In genomic region chrX:51618474-51619155, GRCh38 we compare ENCODE assay signal across 15 cellular contexts. TPM values are rescaled to one million over a fixed set of nuclear protein-coding genes. Genes with fewer than 3 reads are reported as not detected.
A peak's percentile ranks its signal among the peaks of the same experiment; 100 is the strongest.
DNase-seq lines count a peak whose midpoint lies in the region; ATAC-seq lines count a peak whose summit lies in the region.
"Not testable (repeated sequence)": the region's sequence is repeated elsewhere in the genome, so short reads cannot be mapped to it uniquely, and the experiment has no call there.
"Had no signal": no experiment of that assay in that cellular context is flagged by ENCODE, and none has a peak within 500 bp of the region (broad histone marks: within the 10 kb centered on the region; RNA-seq: fewer than 3 reads in every experiment).

Gene CENPVL3 (minus strand): TSS chrX:51618912. CDS start chrX:51618873, 39 bp downstream.

- H3K14ac ChIP-seq in neuronal stem cell (ENCODE audit: low read length): not testable (repeated sequence)

- H3K27ac Mint-ChIP-seq in CD4-positive, alpha-beta memory T cell; T-helper 17 cell; activated naive CD4-positive, alpha-beta T cell treated with anti-CD3 and anti-CD28 coated beads, Interleukin-2, amount 10 ng/mL, durations not matched to agents 7 days and 5 days; stimulated activated naive CD8-positive, alpha-beta T cell treated with anti-CD3 and anti-CD28 coated beads, Interleukin-15, Interleukin-2, amounts not matched to agents 100 ng/mL and 50 ng/mL, for 24 hours: not testable (repeated sequence)

- not testable (repeated sequence) for H3K4me1 ChIP-seq in CD4-positive, alpha-beta memory T cell (ENCODE audit: insufficient read depth, low read length); iPS-20b (ENCODE audit: insufficient read depth, low read length); neuronal stem cell (ENCODE audit: control insufficient read depth in 2 of 2, insufficient read depth in 1 of 2, low read depth in 1 of 2, low read length in 2 of 2)

- H3K9me3 ChIP-seq in CD4-positive, alpha-beta memory T cell (ENCODE audit: control insufficient read depth in 1 of 2, low read length in 2 of 2); T-helper 17 cell (ENCODE audit: control insufficient read depth, low read length, poor library complexity, severe bottlenecking); iPS-20b (ENCODE audit: insufficient read depth, low read depth, low read length); neuronal stem cell (replicated peaks in 1 of 2; ENCODE audit: control insufficient read depth in 2 of 2, insufficient read depth in 1 of 2, low read depth in 1 of 2, low read length in 2 of 2): not testable (repeated sequence)

- not testable (repeated sequence) for H3K4ac ChIP-seq in neuronal stem cell (ENCODE audit: low read length)

- not testable (repeated sequence) for H3K27ac ChIP-seq in CD4-positive, alpha-beta memory T cell (ENCODE audit: low read depth, low read length); iPS-20b (ENCODE audit: low read length); neuronal stem cell (replicated peaks; ENCODE audit: low read length)

- intact Hi-C loops in CD4-positive, alpha-beta memory T cell (cut with micrococcal nuclease): not testable (repeated sequence)

- H3K9me3 Mint-ChIP-seq in CD4-positive, alpha-beta memory T cell; activated naive CD4-positive, alpha-beta T cell treated with anti-CD3 and anti-CD28 coated beads, Interleukin-2, amount 10 ng/mL, durations not matched to agents 7 days and 5 days; stimulated activated naive CD8-positive, alpha-beta T cell treated with anti-CD3 and anti-CD28 coated beads, Interleukin-15, Interleukin-2, amounts not matched to agents 100 ng/mL and 50 ng/mL, for 24 hours: not testable (repeated sequence)

- H4K8ac ChIP-seq in neuronal stem cell (ENCODE audit: low read depth, low read length): not testable (repeated sequence)

- H4K91ac ChIP-seq in neuronal stem cell (ENCODE audit: low read depth, low read length, poor library complexity): not testable (repeated sequence)

- ATAC-seq in T-helper 17 cell: not testable (repeated sequence)

- not testable (repeated sequence) for H3K23ac ChIP-seq in neuronal stem cell (ENCODE audit: low read depth, low read length, poor library complexity)

- not testable (repeated sequence) for H3K79me1 ChIP-seq in neuronal stem cell (ENCODE audit: low read depth, low read length)

- H3K4me2 ChIP-seq in neuronal stem cell (ENCODE audit: insufficient read depth, low read length, poor library complexity, severe bottlenecking): peak within 1 kb of the TSS; percentile 45

- H3K27me3 ChIP-seq in CD4-positive, alpha-beta memory T cell (ENCODE audit: insufficient read depth, low read length): not testable (repeated sequence)
- peaks cover 16% of the 10 kb centered on the region for H3K27me3 ChIP-seq in iPS-20b (ENCODE audit: insufficient read depth, low read length)
- H3K27me3 ChIP-seq in neuronal stem cell (ENCODE audit: control insufficient read depth in 3 of 3, insufficient read depth in 3 of 3, low read depth in 1 of 3, low read length in 3 of 3): peaks cover 0 to 21% (median 0%) of the 10 kb centered on the region in 3 experiments

- H2BK120ac ChIP-seq in neuronal stem cell (ENCODE audit: low read depth, low read length): not testable (repeated sequence)

- peaks cover 22 to 28% of the 10 kb centered on the region in 2 donors for H3K27me3 Mint-ChIP-seq in CD4-positive, alpha-beta memory T cell
- peaks cover 51% of the 10 kb centered on the region for H3K27me3 Mint-ChIP-seq in T-helper 17 cell
- H3K27me3 Mint-ChIP-seq in activated naive CD4-positive, alpha-beta T cell treated with anti-CD3 and anti-CD28 coated beads, Interleukin-2, amount 10 ng/mL, durations not matched to agents 7 days and 5 days: peaks cover 25% of the 10 kb centered on the region
- H3K27me3 Mint-ChIP-seq in stimulated activated naive CD8-positive, alpha-beta T cell treated with anti-CD3 and anti-CD28 coated beads, Interleukin-15, Interleukin-2, amounts not matched to agents 100 ng/mL and 50 ng/mL, for 24 hours: peaks cover 43% of the 10 kb centered on the region

- H2BK15ac ChIP-seq in neuronal stem cell (ENCODE audit: low read length): not testable (repeated sequence)

- not testable (repeated sequence) for DNase-seq in CD4-positive, alpha-beta memory T cell; T-helper 17 cell; activated naive CD4-positive, alpha-beta T cell treated with anti-CD3 and anti-CD28 coated beads, Interleukin-2, amount 10 ng/mL, durations not matched to agents 7 days and 5 days
- DNase-seq in NCI-H1092 (lab: John Stamatoyannopoulos, UW): peak; percentile 23
- peak; percentile 51 for DNase-seq in ecto neural progenitor cell (ENCODE audit: low spot score)
- DNase-seq in neuronal stem cell (ENCODE audit: low spot score): peak; percentile 11

- not testable (repeated sequence) for H2AK5ac ChIP-seq in neuronal stem cell (ENCODE audit: low read depth, low read length)

- H3K36me3 ChIP-seq in CD4-positive, alpha-beta memory T cell (ENCODE audit: insufficient read depth, low read length); iPS-20b (ENCODE audit: insufficient read depth, low read depth, low read length); neuronal stem cell (replicated peaks in 1 of 2; ENCODE audit: control insufficient read depth in 2 of 2, insufficient read depth in 2 of 2, low read length in 2 of 2): not testable (repeated sequence)

- H3K18ac ChIP-seq in neuronal stem cell (ENCODE audit: low read length): not testable (repeated sequence)

- H3K9ac ChIP-seq in iPS-20b (ENCODE audit: low read depth, low read length); neuronal stem cell (ENCODE audit: low read depth, low read length, poor library complexity): not testable (repeated sequence)

- POLR2A ChIA-PET in CD4-positive, alpha-beta memory T cell (lab: Charles Lee; ENCODE audit: partially characterized antibody): not testable (repeated sequence)

- not testable (repeated sequence) for H2BK12ac ChIP-seq in neuronal stem cell (ENCODE audit: low read length)

- not testable (repeated sequence) for H3K36me3 Mint-ChIP-seq in CD4-positive, alpha-beta memory T cell; T-helper 17 cell (ENCODE audit: low read depth); activated naive CD4-positive, alpha-beta T cell treated with anti-CD3 and anti-CD28 coated beads, Interleukin-2, amount 10 ng/mL, durations not matched to agents 7 days and 5 days; stimulated activated naive CD8-positive, alpha-beta T cell treated with anti-CD3 and anti-CD28 coated beads, Interleukin-15, Interleukin-2, amounts not matched to agents 100 ng/mL and 50 ng/mL, for 24 hours (ENCODE audit: low read depth)

- CTCF ChIA-PET in CD4-positive, alpha-beta memory T cell (lab: Charles Lee; ENCODE audit: partially characterized antibody); activated naive CD4-positive, alpha-beta T cell treated with anti-CD3 and anti-CD28 coated beads, Interleukin-2, amount 10 ng/mL, durations not matched to agents 7 days and 5 days (lab: Charles Lee): not testable (repeated sequence)

- peak within 1 kb of the TSS; percentile 71 for H2AFZ ChIP-seq in neuronal stem cell (ENCODE audit: low read length)

- H3K4me3 Mint-ChIP-seq in CD4-positive, alpha-beta memory T cell: peak within 1 kb of the TSS in 5 of 8 donors; percentile 3 to 62 (median 34)
- H3K4me3 Mint-ChIP-seq in T-helper 17 cell: peak within 1 kb of the TSS; percentile 81
- H3K4me3 Mint-ChIP-seq in activated naive CD4-positive, alpha-beta T cell treated with anti-CD3 and anti-CD28 coated beads, Interleukin-2, amount 10 ng/mL, durations not matched to agents 7 days and 5 days: peak within 1 kb of the TSS; percentile 52
- peak within 1 kb of the TSS; percentile 67 for H3K4me3 Mint-ChIP-seq in stimulated activated naive CD8-positive, alpha-beta T cell treated with anti-CD3 and anti-CD28 coated beads, Interleukin-15, Interleukin-2, amounts not matched to agents 100 ng/mL and 50 ng/mL, for 24 hours

- H3K4me1 Mint-ChIP-seq in CD4-positive, alpha-beta memory T cell; T-helper 17 cell; activated naive CD4-positive, alpha-beta T cell treated with anti-CD3 and anti-CD28 coated beads, Interleukin-2, amount 10 ng/mL, durations not matched to agents 7 days and 5 days; stimulated activated naive CD8-positive, alpha-beta T cell treated with anti-CD3 and anti-CD28 coated beads, Interleukin-15, Interleukin-2, amounts not matched to agents 100 ng/mL and 50 ng/mL, for 24 hours (ENCODE audit: low read depth): not testable (repeated sequence)

- not testable (repeated sequence) for H3K4me3 ChIP-seq in CD4-positive, alpha-beta memory T cell (ENCODE audit: low read length in 2 of 2)
- H3K4me3 ChIP-seq in iPS-20b (ENCODE audit: low read length) (peak within 1 kb of the TSS; percentile 49; the same call in 1 of the 2 replicates), neuronal stem cell (ENCODE audit: low read length in 2 of 2) (peak within 1 kb of the TSS; percentile 24 to 70)

- no CpG with 5 or more reads among the region's 58 CpGs for WGBS in neuronal stem cell (ENCODE audit: extremely low coverage in 2 of 2, insufficient read length in 2 of 2, insufficient replicate concordance in 1 of 2), 2 donors

- H2BK5ac ChIP-seq in neuronal stem cell (ENCODE audit: low read length): not testable (repeated sequence)

RNA-seq across cellular contexts. Expression of gene CENPVL3, which starts in this region (rescaled TPM):
- total RNA-seq in CD4-positive, alpha-beta memory T cell: not detected
- polyA plus RNA-seq in CD4-positive, alpha-beta memory T cell: not detected
- not detected for total RNA-seq in T-helper 17 cell
- polyA plus RNA-seq in neuronal stem cell (2013, experiment 1 of 2): 4.8 TPM
- 5.0 TPM for polyA plus RNA-seq in neuronal stem cell (2013, experiment 2 of 2)
- total RNA-seq: MCF 10A, ovary, Right ventricle myocardium superior, stomach, vagina had no signal
- polyA plus RNA-seq: adipose tissue, keratinocyte, stomach had no signal
